Comparison of ENCODE assay signal across 10 cellular contexts in the genomic region with DNA sequence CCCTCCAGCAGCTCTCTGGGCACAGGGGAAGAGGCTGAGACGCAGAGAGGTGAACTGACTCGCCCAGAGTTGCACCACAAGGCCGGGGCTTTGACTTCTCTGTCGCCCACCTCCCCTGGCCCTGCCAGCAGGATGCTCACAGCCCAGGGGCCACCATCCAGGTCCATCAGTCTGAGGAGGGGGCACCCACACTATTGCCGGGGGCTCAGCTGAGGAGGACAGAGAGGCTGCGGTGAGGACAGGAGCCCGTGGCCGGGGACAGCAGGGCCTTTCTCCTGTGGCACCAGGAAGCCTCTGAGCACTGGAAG. TPM values are rescaled to one million over a fixed set of nuclear protein-coding genes. Genes with fewer than 3 reads are reported as not detected.
DNase-seq lines count a peak whose midpoint lies in the region; ATAC-seq, FAIRE-seq and TF ChIP-seq lines count a peak whose summit lies in the region.
"Had no signal": no experiment of that assay in that cellular context is flagged by ENCODE, and none has a peak within 500 bp of the region (broad histone marks: within the 10 kb centered on the region; RNA-seq: fewer than 3 reads in every experiment).

No MANE protein-coding gene starts in this region.

- peaks cover 4 to 15% of the 10 kb centered on the region in 2 donors for H3K36me3 ChIP-seq in kidney (ENCODE audit: control insufficient read depth in 1 of 2, insufficient read depth in 2 of 2, low read length in 2 of 2)

- peaks cover 95% of the 10 kb centered on the region for H3K4me1 Mint-ChIP-seq in activated T-cell treated with anti-CD3 and anti-CD28 coated beads, Interleukin-2, amount 50 U/mL, for 72 hours (ENCODE audit: low read depth)
- peaks cover 97% of the 10 kb centered on the region for H3K4me1 Mint-ChIP-seq in stimulated activated naive CD8-positive, alpha-beta T cell treated with anti-CD3 and anti-CD28 coated beads, Interleukin-15, amount 100 ng/mL, for 72 hours
- peaks cover 26% of the 10 kb centered on the region for H3K4me1 Mint-ChIP-seq in WTC11

- H3K27me3 Mint-ChIP-seq in activated T-cell treated with anti-CD3 and anti-CD28 coated beads, Interleukin-2, amount 50 U/mL, for 72 hours (ENCODE audit: low read depth) = no peaks in the 10 kb centered on the region
- H3K27me3 Mint-ChIP-seq in stimulated activated naive CD8-positive, alpha-beta T cell treated with anti-CD3 and anti-CD28 coated beads, Interleukin-15, amount 100 ng/mL, for 72 hours = no peaks in the 10 kb centered on the region
- no peaks in the 10 kb centered on the region for H3K27me3 Mint-ChIP-seq in WTC11 (ENCODE audit: low read depth)

- H3K9me3 Mint-ChIP-seq in activated T-cell treated with anti-CD3 and anti-CD28 coated beads, Interleukin-2, amount 50 U/mL, for 72 hours = no peaks in the 10 kb centered on the region
- H3K9me3 Mint-ChIP-seq in stimulated activated naive CD8-positive, alpha-beta T cell treated with anti-CD3 and anti-CD28 coated beads, Interleukin-15, amount 100 ng/mL, for 72 hours = no peaks in the 10 kb centered on the region
- H3K9me3 Mint-ChIP-seq in WTC11 = no peaks in the 10 kb centered on the region
- H3K9me3 Mint-ChIP-seq: nephron progenitor cell had no signal

- FAIRE-seq in kidney (lab: Jason Lieb, UNC) = no peak

- DNase-seq in activated CD4-positive, alpha-beta T cell treated with anti-CD3 and anti-CD28 coated beads for 48 hours = peak; percentile 56
- no peak for DNase-seq in activated CD4-positive, alpha-beta T cell treated with anti-CD3 and anti-CD28 coated beads, Interleukin-2, amount 50 U/mL, for 48 hours
- DNase-seq in activated T-cell treated with anti-CD3 and anti-CD28 coated beads, Interleukin-2, amount 50 U/mL, for 72 hours = peak in 1 of 2 donors; percentile 43
- no peak for DNase-seq in kidney
- no peak for DNase-seq in stimulated activated naive CD8-positive, alpha-beta T cell treated with anti-CD3 and anti-CD28 coated beads, Interleukin-15, amount 100 ng/mL, for 72 hours
- DNase-seq in hippocampal formation (lab: John Stamatoyannopoulos, UW) = no peak
- DNase-seq in WTC11 (ENCODE audit: low spot score) = no peak
- DNase-seq in AG20443 (ENCODE audit: low spot score) = no peak
- DNase-seq: ACHN, nephron progenitor cell had no signal

- no peaks in the 10 kb centered on the region for H3K9me3 ChIP-seq in kidney (ENCODE audit: control insufficient read depth in 1 of 2, low read length in 2 of 2)

- H3K4me3 Mint-ChIP-seq in activated T-cell treated with anti-CD3 and anti-CD28 coated beads, Interleukin-2, amount 50 U/mL, for 72 hours = peak overlapping the region; percentile 85
- H3K4me3 Mint-ChIP-seq in stimulated activated naive CD8-positive, alpha-beta T cell treated with anti-CD3 and anti-CD28 coated beads, Interleukin-15, amount 100 ng/mL, for 72 hours = peak overlapping the region; percentile 84 to 85
- no peak overlapping the region for H3K4me3 Mint-ChIP-seq in WTC11
- H3K4me3 Mint-ChIP-seq: nephron progenitor cell had no signal

- TF ChIP-seq CTCF in kidney (IDR thresholded peaks at IDR 0.05; ENCODE audit: borderline replicate concordance, extremely low read depth, insufficient read depth) (no peak), WTC11 (IDR thresholded peaks at IDR 0.05) (no peak)

- CTCF ChIA-PET in WTC11 (lab: Charles Lee) = interaction anchor here (1.0 to 6.4 kb wide), 13 partner anchors 10 to 192 kb away, joined by 3 to 109 read pairs (median 6); no protein-coding TSS in a partner anchor

- peak overlapping the region; percentile 78 to 81 for H3K27ac ChIP-seq in kidney (ENCODE audit: low read depth in 2 of 2, low read length in 2 of 2)

- H3K4me3 ChIP-seq in kidney (ENCODE audit: low read length in 2 of 2) = peak overlapping the region in 1 of 2 donors; percentile 4

- peak in 1 of 2 donors; percentile 0 for ATAC-seq in activated T-cell treated with anti-CD3 and anti-CD28 coated beads, Interleukin-2, amount 50 U/mL, for 72 hours (replicated peaks in 1 of 2)
- ATAC-seq in stimulated activated naive CD8-positive, alpha-beta T cell treated with anti-CD3 and anti-CD28 coated beads, Interleukin-15, amount 100 ng/mL, for 72 hours = no peak
- no peak for ATAC-seq in WTC11

- POLR2A ChIA-PET in WTC11 (lab: Charles Lee) = no interaction called here

- H3K4me1 ChIP-seq in kidney (ENCODE audit: control insufficient read depth in 1 of 2, insufficient read depth in 1 of 2, low read depth in 1 of 2, low read length in 2 of 2) = peaks cover 14 to 23% of the 10 kb centered on the region in 2 donors

- H3K36me3 Mint-ChIP-seq in activated T-cell treated with anti-CD3 and anti-CD28 coated beads, Interleukin-2, amount 50 U/mL, for 72 hours (ENCODE audit: insufficient read depth in 2 of 2) = peaks cover 4 to 20% of the 10 kb centered on the region in 2 donors
- no peaks in the 10 kb centered on the region for H3K36me3 Mint-ChIP-seq in WTC11

- peak overlapping the region; percentile 96 for H3K27ac Mint-ChIP-seq in activated T-cell treated with anti-CD3 and anti-CD28 coated beads, Interleukin-2, amount 50 U/mL, for 72 hours
- H3K27ac Mint-ChIP-seq in stimulated activated naive CD8-positive, alpha-beta T cell treated with anti-CD3 and anti-CD28 coated beads, Interleukin-15, amount 100 ng/mL, for 72 hours = peak overlapping the region; percentile 92 to 98
- no peak overlapping the region for H3K27ac Mint-ChIP-seq in WTC11
- H3K27ac Mint-ChIP-seq: nephron progenitor cell had no signal

- intact Hi-C loops in kidney (cut with DNase I) = loop anchor here (5.0 to 10.0 kb wide), 2 partner anchors 109 to 131 kb away; no protein-coding TSS in a partner anchor

- H3K9ac ChIP-seq in kidney (ENCODE audit: low read length in 2 of 2) = peak overlapping the region in 1 of 2 donors; percentile 28

TF ChIP-seq in WTC11, 78 proteins besides CTCF, POLR2A, EP300 and RAD21:
- TF ChIP-seq, protein P1, sequence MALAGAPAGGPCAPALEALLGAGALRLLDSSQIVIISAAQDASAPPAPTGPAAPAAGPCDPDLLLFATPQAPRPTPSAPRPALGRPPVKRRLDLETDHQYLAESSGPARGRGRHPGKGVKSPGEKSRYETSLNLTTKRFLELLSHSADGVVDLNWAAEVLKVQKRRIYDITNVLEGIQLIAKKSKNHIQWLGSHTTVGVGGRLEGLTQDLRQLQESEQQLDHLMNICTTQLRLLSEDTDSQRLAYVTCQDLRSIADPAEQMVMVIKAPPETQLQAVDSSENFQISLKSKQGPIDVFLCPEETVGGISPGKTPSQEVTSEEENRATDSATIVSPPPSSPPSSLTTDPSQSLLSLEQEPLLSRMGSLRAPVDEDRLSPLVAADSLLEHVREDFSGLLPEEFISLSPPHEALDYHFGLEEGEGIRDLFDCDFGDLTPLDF (CRISPR knock-in tag; IDR thresholded peaks at IDR 0.05) = no peak
- TF ChIP-seq, protein P2, sequence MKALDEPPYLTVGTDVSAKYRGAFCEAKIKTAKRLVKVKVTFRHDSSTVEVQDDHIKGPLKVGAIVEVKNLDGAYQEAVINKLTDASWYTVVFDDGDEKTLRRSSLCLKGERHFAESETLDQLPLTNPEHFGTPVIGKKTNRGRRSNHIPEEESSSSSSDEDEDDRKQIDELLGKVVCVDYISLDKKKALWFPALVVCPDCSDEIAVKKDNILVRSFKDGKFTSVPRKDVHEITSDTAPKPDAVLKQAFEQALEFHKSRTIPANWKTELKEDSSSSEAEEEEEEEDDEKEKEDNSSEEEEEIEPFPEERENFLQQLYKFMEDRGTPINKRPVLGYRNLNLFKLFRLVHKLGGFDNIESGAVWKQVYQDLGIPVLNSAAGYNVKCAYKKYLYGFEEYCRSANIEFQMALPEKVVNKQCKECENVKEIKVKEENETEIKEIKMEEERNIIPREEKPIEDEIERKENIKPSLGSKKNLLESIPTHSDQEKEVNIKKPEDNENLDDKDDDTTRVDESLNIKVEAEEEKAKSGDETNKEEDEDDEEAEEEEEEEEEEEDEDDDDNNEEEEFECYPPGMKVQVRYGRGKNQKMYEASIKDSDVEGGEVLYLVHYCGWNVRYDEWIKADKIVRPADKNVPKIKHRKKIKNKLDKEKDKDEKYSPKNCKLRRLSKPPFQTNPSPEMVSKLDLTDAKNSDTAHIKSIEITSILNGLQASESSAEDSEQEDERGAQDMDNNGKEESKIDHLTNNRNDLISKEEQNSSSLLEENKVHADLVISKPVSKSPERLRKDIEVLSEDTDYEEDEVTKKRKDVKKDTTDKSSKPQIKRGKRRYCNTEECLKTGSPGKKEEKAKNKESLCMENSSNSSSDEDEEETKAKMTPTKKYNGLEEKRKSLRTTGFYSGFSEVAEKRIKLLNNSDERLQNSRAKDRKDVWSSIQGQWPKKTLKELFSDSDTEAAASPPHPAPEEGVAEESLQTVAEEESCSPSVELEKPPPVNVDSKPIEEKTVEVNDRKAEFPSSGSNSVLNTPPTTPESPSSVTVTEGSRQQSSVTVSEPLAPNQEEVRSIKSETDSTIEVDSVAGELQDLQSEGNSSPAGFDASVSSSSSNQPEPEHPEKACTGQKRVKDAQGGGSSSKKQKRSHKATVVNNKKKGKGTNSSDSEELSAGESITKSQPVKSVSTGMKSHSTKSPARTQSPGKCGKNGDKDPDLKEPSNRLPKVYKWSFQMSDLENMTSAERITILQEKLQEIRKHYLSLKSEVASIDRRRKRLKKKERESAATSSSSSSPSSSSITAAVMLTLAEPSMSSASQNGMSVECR (CRISPR knock-in tag; IDR thresholded peaks at IDR 0.05; ENCODE audit: borderline replicate concordance) = no peak
- TF ChIP-seq ZBTB21 (CRISPR knock-in tag; IDR thresholded peaks at IDR 0.05; ENCODE audit: borderline replicate concordance) = no peak
- TF ChIP-seq CBFB (CRISPR knock-in tag; IDR thresholded peaks at IDR 0.05; ENCODE audit: low read depth) = no peak
- TF ChIP-seq ESRRA (CRISPR knock-in tag; IDR thresholded peaks at IDR 0.05; ENCODE audit: borderline replicate concordance) = no peak

RNA-seq across cellular contexts. Expression of a gene that starts 32.6 kb away (rescaled TPM):
- 10 to 100 TPM; 12.8 to 16.2 TPM for total RNA-seq in activated T-cell treated with anti-CD3 and anti-CD28 coated beads, Interleukin-2, amount 50 U/mL, for 72 hours
- total RNA-seq in kidney = 8.5 TPM
- polyA plus RNA-seq in kidney (ENCODE audit: insufficient read depth, low read depth, low replicate concordance) = 6.3 TPM
- total RNA-seq in WTC11 (2021) = 10.9 to 16.5 TPM (median 11.7 TPM) in 3 replicates

RNA-seq across cellular contexts. Expression of a gene that starts 32.7 kb away (rescaled TPM):
- 100 to 1,000 TPM; 119 to 165 TPM for total RNA-seq in activated T-cell treated with anti-CD3 and anti-CD28 coated beads, Interleukin-2, amount 50 U/mL, for 72 hours
- total RNA-seq in kidney (72.1 TPM), WTC11 (2021) (29.4 to 44.8 TPM (median 43.8 TPM) in 3 replicates)
- polyA plus RNA-seq in kidney (ENCODE audit: insufficient read depth, low read depth, low replicate concordance) = 145 TPM
